In the genomic region with DNA sequence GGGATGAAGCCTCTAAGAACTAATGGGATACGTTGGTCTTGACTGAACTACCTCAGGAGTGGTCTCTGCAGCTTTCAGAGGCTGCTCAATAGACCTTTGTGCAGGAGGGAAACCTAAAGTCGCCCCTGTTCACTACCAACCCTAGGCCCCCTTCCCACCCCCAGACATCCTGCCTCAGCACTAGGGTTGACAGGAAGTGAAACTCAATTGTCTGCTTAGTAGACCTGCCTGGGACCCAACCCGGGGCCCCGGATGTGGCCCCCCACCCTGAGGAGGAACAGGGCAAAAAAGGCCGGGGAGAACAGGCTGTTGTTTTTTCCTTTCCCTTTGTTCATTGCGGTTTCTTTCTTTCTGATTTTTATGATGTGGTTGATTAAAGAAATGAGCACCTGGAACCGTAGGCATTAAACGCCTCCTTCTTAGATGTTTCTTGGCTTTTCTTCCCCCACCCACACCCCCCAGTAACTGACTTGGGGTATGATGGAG, we compare ENCODE assay signal across 9 cellular contexts. TPM values are rescaled to one million over a fixed set of nuclear protein-coding genes. Genes with fewer than 3 reads are reported as not detected.
DNase-seq lines count a peak whose midpoint lies in the region; ATAC-seq and TF ChIP-seq lines count a peak whose summit lies in the region.
"Had no signal": no experiment of that assay in that cellular context is flagged by ENCODE, and none has a peak within 500 bp of the region (broad histone marks: within the 10 kb centered on the region; RNA-seq: fewer than 3 reads in every experiment).

No MANE protein-coding gene starts in this region.

- H3K36me3 ChIP-seq in GM06990 (ENCODE audit: control insufficient read depth, insufficient read depth, low read length): no peaks in the 10 kb centered on the region
- H3K36me3 ChIP-seq in Peyer's patch: no peaks in the 10 kb centered on the region
- H3K36me3 ChIP-seq: gastrocnemius medialis had no signal

- H3K4me1 ChIP-seq in Peyer's patch: peaks cover 0 to 53% (median 13%) of the 10 kb centered on the region in 4 donors

- intact Hi-C loops in natural killer cell (cut with micrococcal nuclease): loop anchor here (5.0 kb wide), 2 partner anchors 113 to 187 kb away; a partner anchor contains a TSS

- H3K4me1 Mint-ChIP-seq in natural killer cell (peaks cover 62 to 76% of the 10 kb centered on the region in 2 donors), type B pancreatic cell (ENCODE audit: unreplicated experiment) (peaks cover 33% of the 10 kb centered on the region)

- DNase-seq in GM06990 (ENCODE audit: extremely low read depth, insufficient read length) (peak; percentile 89), Peyer's patch (peak in 2 of 3 donors; percentile 94 to 95), natural killer cell (peak; percentile 44), type B pancreatic cell (ENCODE audit: extremely low spot score, unreplicated experiment) (no peak), DMS53 (lab: John Stamatoyannopoulos, UW) (no peak), OCI-M2 (lab: John Stamatoyannopoulos, UW; ENCODE audit: unreplicated experiment) (no peak)
- peak; percentile 39 to 89 (median 68) for DNase-seq in activated naive CD4-positive, alpha-beta T cell (lab: John Stamatoyannopoulos, UW)

- peak overlapping the region; percentile 99 for H3K4me3 Mint-ChIP-seq in natural killer cell
- peak overlapping the region; percentile 79 for H3K4me3 Mint-ChIP-seq in type B pancreatic cell

- H3K27ac ChIP-seq in Peyer's patch: peak overlapping the region; percentile 95 to 98 (median 96)

- H3K27me3 ChIP-seq in GM06990 (replicated peaks; ENCODE audit: control insufficient read depth, insufficient read depth, low read length) (no peaks in the 10 kb centered on the region), Peyer's patch (no peaks in the 10 kb centered on the region)

- TF ChIP-seq POLR2A in Peyer's patch (IDR thresholded peaks at IDR 0.05): no peak

- H3K27ac Mint-ChIP-seq in natural killer cell (peak overlapping the region; percentile 97 to 98), type B pancreatic cell (peak overlapping the region; percentile 97)

- H3K9me3 Mint-ChIP-seq in natural killer cell (no peaks in the 10 kb centered on the region), type B pancreatic cell (no peaks in the 10 kb centered on the region)

- H3K27me3 Mint-ChIP-seq in natural killer cell (ENCODE audit: low read depth in 2 of 2): no peaks in the 10 kb centered on the region
- H3K27me3 Mint-ChIP-seq in type B pancreatic cell: peaks cover 23% of the 10 kb centered on the region

- TF ChIP-seq CTCF in GM06990 (IDR thresholded peaks at IDR 0.05; ENCODE audit: insufficient read depth, low read length, poor library complexity, severe bottlenecking) (no peak), Peyer's patch (IDR thresholded peaks at IDR 0.05) (no peak), natural killer cell (IDR thresholded peaks at IDR 0.05) (no peak), type B pancreatic cell (conservative IDR thresholded peaks at IDR 0.05) (no peak)

- peak; percentile 33 for ATAC-seq in GM21786 (IDR thresholded peaks at IDR 0.05; ENCODE audit: unreplicated experiment)
- peak; percentile 9 to 36 (median 12) for ATAC-seq in natural killer cell
- ATAC-seq: gastrocnemius medialis had no signal

- H3K36me3 Mint-ChIP-seq in natural killer cell (no peaks in the 10 kb centered on the region), type B pancreatic cell (peaks cover 7% of the 10 kb centered on the region)

- H3K4me3 ChIP-seq in GM06990 (replicated peaks; ENCODE audit: low read depth, low read length) (peak overlapping the region; percentile 74), Peyer's patch (peak overlapping the region in 2 of 4 donors; percentile 6 to 77)
- H3K4me3 ChIP-seq: gastrocnemius medialis had no signal

- no peaks in the 10 kb centered on the region for H3K9me3 ChIP-seq in Peyer's patch
- H3K9me3 ChIP-seq: gastrocnemius medialis had no signal

RNA-seq across cellular contexts. Expression of a gene that starts 1.6 kb away (rescaled TPM):
- total RNA-seq in Peyer's patch (100 to 1,000 TPM; 181 to 447 (median 331) TPM), natural killer cell (100 to 1,000 TPM; 137 to 145 (median 142) TPM), type B pancreatic cell (ENCODE audit: low replicate concordance) (28.6 and 46.6 TPM in 2 replicates)

RNA-seq across cellular contexts. Expression of a gene that starts 1.7 kb away (rescaled TPM):
- total RNA-seq in Peyer's patch: 10 to 100 TPM; 49.1 to 63.7 (median 52.4) TPM
- total RNA-seq in natural killer cell: 10 to 100 TPM; 18.5 to 21.2 (median 19.1) TPM
- total RNA-seq in type B pancreatic cell (ENCODE audit: low replicate concordance): 28.0 and 33.7 TPM in 2 replicates

RNA-seq across cellular contexts. Expression of a gene that starts 36.5 kb away (rescaled TPM):
- total RNA-seq in Peyer's patch (1 to 10 TPM; 2.5 to 10.0 (median 3.0) TPM), natural killer cell (under 1 TPM in 1 of 3 donors, not detected in 2; 0.35 TPM), type B pancreatic cell (ENCODE audit: low replicate concordance) (1.4 and 136 TPM in 2 replicates)

RNA-seq across cellular contexts. Expression of a gene that starts 37.3 kb away (rescaled TPM):
- total RNA-seq in Peyer's patch (10 to 100 TPM in 3 of 4 donors, 1 to 10 TPM in 1; 7.7 to 55.3 (median 13.4) TPM), natural killer cell (10 to 100 TPM; 19.5 to 27.3 (median 27.3) TPM), type B pancreatic cell (ENCODE audit: low replicate concordance) (52.8 and 82.8 TPM in 2 replicates)

RNA-seq across cellular contexts. Expression of a gene that starts 44.5 kb away (rescaled TPM):
- total RNA-seq in Peyer's patch: 10 to 100 TPM; 70.7 to 96.6 (median 84.2) TPM
- total RNA-seq in natural killer cell: 10 to 100 TPM; 69.4 to 80.0 (median 78.2) TPM
- 105 and 131 TPM in 2 replicates for total RNA-seq in type B pancreatic cell (ENCODE audit: low replicate concordance)

Comparison
In these comparisons a context has a peak if more than half of its experiments do, and no peak if none do; other contexts are left out.
1. DNase-seq: peak in GM06990 (single experiment), Peyer's patch (2 of 3), activated naive CD4-positive, alpha-beta T cell (4 of 4) and natural killer cell (single experiment); none in type B pancreatic cell (single experiment), DMS53 (single experiment) and OCI-M2 (single experiment).